15 cellular contexts compared by ENCODE assay signal in the genomic region with DNA sequence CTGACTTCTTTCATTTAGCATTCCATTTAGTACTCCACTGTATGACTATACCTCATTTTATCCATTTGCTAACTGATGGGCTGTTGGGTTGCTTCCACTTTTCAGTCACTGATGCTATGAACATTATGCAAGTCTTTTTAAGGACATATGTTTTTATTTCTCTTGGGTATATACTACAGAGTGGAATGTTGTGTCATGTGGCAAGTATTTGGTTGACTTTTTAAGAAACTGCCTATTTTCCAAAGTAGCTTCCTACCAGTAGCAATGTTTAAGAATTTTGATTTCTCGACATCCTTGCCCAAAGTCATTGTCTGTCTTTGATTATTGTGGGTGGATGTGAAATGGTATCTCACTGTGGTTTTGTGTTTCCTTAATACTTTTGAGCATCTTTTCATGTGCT.
DNase-seq lines count a peak whose midpoint lies in the region; ATAC-seq and TF ChIP-seq lines count a peak whose summit lies in the region.
"Had no signal": no experiment of that assay in that cellular context is flagged by ENCODE, and none has a peak within 500 bp of the region (broad histone marks: within the 10 kb centered on the region; RNA-seq: fewer than 3 reads in every experiment).

No MANE protein-coding gene starts in this region.

- ATAC-seq in HG03108 (IDR thresholded peaks at IDR 0.05; ENCODE audit: unreplicated experiment) (no peak), HG02610 (IDR thresholded peaks at IDR 0.05; ENCODE audit: unreplicated experiment) (no peak)

- H3K4me3 ChIP-seq in AG10803 (ENCODE audit: low read length) (no peak overlapping the region), cardiac fibroblast (replicated peaks in 1 of 2; ENCODE audit: low read depth in 2 of 2, low read length in 2 of 2) (no peak overlapping the region)

- DNase-seq in AG10803 (ENCODE audit: low read depth) (peak; percentile 99), LHCN-M2 (ENCODE audit: low read depth) (peak; percentile 53), cardiac fibroblast (ENCODE audit: low read depth in 2 of 2) (peak; percentile 68 to 93), non-pigmented ciliary epithelial cell (ENCODE audit: low read depth) (peak; percentile 68), midbrain (lab: John Stamatoyannopoulos, UW) (no peak)
- no peak for DNase-seq in activated CD4-positive, CD25-positive, alpha-beta regulatory T cell (lab: John Stamatoyannopoulos, UW)
- DNase-seq: activated CD4-positive, alpha-beta memory T cell treated with anti-CD3 and anti-CD28 coated beads, Interleukin-2, amount 10 ng/mL, durations not matched to agents 7 days and 5 days; activated naive CD8-positive, alpha-beta T cell treated with anti-CD3 and anti-CD28 coated beads, Interleukin-2, amount 10 ng/mL, durations not matched to agents 7 days and 5 days; endodermal cell; NCI-H2107; NCI-H526 treated with DMSO at 0.1 percent for 48 hours; nephron progenitor cell; retina had no signal

- TF ChIP-seq CTCF in AG10803 (conservative IDR thresholded peaks at IDR 0.05; ENCODE audit: low read length): no peak
- no peak for TF ChIP-seq CTCF in cardiac fibroblast (IDR thresholded peaks at IDR 0.05; ENCODE audit: low read depth, low read length)

Comparison
In these comparisons a context has a peak if more than half of its experiments do, and no peak if none do; other contexts are left out.
1. DNase-seq: peak in AG10803 (single experiment), LHCN-M2 (single experiment), cardiac fibroblast (2 of 2) and non-pigmented ciliary epithelial cell (single experiment); none in activated CD4-positive, CD25-positive, alpha-beta regulatory T cell (0 of 4) and midbrain (single experiment).